15 cellular contexts compared by ENCODE assay signal in the genomic region with DNA sequence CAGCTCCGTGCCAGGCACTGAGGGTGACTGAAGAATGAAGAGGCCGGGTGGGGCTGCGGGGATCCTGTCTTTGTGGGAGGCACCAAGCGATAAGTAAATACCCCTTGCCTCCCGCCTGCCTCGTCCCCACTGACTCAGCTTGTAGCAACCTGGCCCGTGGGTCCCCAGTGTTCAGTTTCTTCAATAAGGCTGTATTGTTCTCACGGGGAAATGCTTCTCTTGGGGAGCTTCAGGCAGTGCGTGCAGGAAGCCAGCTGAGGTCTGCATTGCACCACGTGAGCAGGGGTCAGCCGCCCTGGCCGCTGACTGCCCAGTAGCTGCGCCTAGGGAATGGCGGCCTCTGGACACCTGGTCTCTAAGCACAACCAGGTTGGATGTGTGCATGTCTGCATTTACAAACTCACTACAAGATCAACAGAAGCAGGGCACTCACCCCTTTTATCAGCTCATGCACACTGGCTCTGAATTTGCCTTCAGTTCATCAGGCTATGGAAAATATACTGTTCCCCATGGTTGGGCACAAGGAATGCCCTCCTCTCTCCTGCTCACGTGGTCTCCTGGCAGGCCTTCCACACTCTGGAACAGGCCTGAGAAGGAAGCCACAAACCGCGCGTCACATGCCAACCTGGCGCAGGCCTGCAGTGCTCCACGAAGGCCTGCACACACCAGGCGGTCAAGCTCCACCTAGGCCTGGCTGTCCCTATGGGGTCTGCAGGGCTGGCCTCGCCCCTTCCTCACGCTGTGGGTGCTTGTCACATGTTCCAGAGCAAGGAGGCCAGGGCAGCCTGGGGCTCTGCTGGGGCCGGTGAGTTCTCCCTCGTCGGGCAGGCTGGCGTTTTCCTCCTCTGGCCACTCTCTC.
"Had no signal": no experiment of that assay in that cellular context is flagged by ENCODE, and none has a peak within 500 bp of the region (broad histone marks: within the 10 kb centered on the region; RNA-seq: fewer than 3 reads in every experiment).

No MANE protein-coding gene starts in this region.

- H3K27me3 Mint-ChIP-seq: activated CD4-positive, alpha-beta T cell treated with anti-CD3 and anti-CD28 coated beads, Interleukin-2, amount 10 ng/mL, durations not matched to agents 7 days and 5 days had no signal

- H3K4me1 Mint-ChIP-seq: activated B cell treated with CpG ODN at 0.5 μM for 24 hours; activated CD4-positive, alpha-beta T cell treated with anti-CD3 and anti-CD28 coated beads, Interleukin-2, amount 10 ng/mL, durations not matched to agents 7 days and 5 days; natural killer cell had no signal

- H3K27ac Mint-ChIP-seq: activated B cell treated with CpG ODN at 0.5 μM for 24 hours; activated CD4-positive, alpha-beta T cell treated with anti-CD3 and anti-CD28 coated beads, Interleukin-2, amount 10 ng/mL, durations not matched to agents 7 days and 5 days; activated naive CD4-positive, alpha-beta T cell treated with anti-CD3 and anti-CD28 coated beads for 36 hours; effector memory CD8-positive, alpha-beta T cell; natural killer cell; T-helper 1 cell treated with Interleukin-12 subunit alpha and Interleukin-12 subunit beta and Interleukin-4 antibody, amounts not matched to agents 30 μg/mL and 1 μg/mL, for 36 hours had no signal

- H3K4me3 ChIP-seq: coronary artery had no signal

- ATAC-seq: effector memory CD8-positive, alpha-beta T cell; left lobe of liver; stimulated activated naive CD8-positive, alpha-beta T cell treated with anti-CD3 and anti-CD28 coated beads, Interleukin-15, Interleukin-2, amounts not matched to agents 100 U/mL and 50 U/mL, for 24 hours had no signal

- H3K27ac ChIP-seq: coronary artery, epithelial cell of prostate had no signal

- H3K4me3 Mint-ChIP-seq: activated B cell treated with CpG ODN at 0.5 μM for 24 hours; activated CD4-positive, alpha-beta T cell treated with anti-CD3 and anti-CD28 coated beads, Interleukin-2, amount 10 ng/mL, durations not matched to agents 7 days and 5 days; activated naive CD4-positive, alpha-beta T cell treated with anti-CD3 and anti-CD28 coated beads for 36 hours; effector memory CD8-positive, alpha-beta T cell; natural killer cell; T-helper 1 cell treated with Interleukin-12 subunit alpha and Interleukin-12 subunit beta and Interleukin-4 antibody, amounts not matched to agents 30 μg/mL and 1 μg/mL, for 36 hours had no signal

- H3K36me3 Mint-ChIP-seq: natural killer cell had no signal

- DNase-seq: activated B cell treated with CpG ODN at 0.5 μM for 24 hours; activated CD4-positive, alpha-beta T cell treated with anti-CD3 and anti-CD28 coated beads, Interleukin-2, amount 10 ng/mL, durations not matched to agents 7 days and 5 days; activated CD8-positive, alpha-beta memory T cell treated with anti-CD3 and anti-CD28 coated beads for 24 hours; activated naive CD4-positive, alpha-beta T cell treated with anti-CD3 and anti-CD28 coated beads for 36 hours; effector memory CD8-positive, alpha-beta T cell; hypothalamus; mammary epithelial cell; natural killer cell; stimulated activated CD4-positive, alpha-beta T cell treated with anti-CD3 and anti-CD28 coated beads, Interleukin-4, amount 100 ng/mL, for 1 hour; stimulated activated CD8-positive, alpha-beta memory T cell treated with anti-CD3 and anti-CD28 coated beads, Interleukin-4, amount 100 ng/mL, for 48 hours; stimulated activated naive CD8-positive, alpha-beta T cell treated with anti-CD3 and anti-CD28 coated beads, Interleukin-15, Interleukin-2, amounts not matched to agents 100 U/mL and 50 U/mL, for 24 hours had no signal
